20 cellular contexts compared by ENCODE assay signal in the genomic region with DNA sequence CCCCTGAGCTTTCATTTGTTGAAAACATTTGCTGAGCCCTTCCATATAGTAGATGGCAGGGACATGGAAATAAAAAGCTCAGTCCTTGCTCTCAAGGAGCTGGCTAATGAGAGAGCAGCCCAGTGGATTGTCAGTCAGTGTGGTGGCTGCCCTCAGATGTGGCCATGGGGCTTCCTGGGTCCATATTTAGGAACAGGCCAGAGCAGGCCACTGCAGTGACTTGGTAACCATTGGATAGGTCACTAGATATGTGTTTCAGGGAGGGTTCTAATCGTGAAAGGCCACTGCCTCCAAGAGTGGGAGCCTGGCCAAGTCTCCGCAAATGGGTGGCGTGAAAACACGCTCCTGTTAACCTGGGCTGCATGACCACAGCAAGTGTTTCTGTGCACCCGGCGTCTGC. TPM values are rescaled to one million over a fixed set of nuclear protein-coding genes. Genes with fewer than 3 reads are reported as not detected.
A peak's percentile ranks its signal among the peaks of the same experiment; 100 is the strongest.
DNase-seq lines count a peak whose midpoint lies in the region; ATAC-seq, FAIRE-seq and TF ChIP-seq lines count a peak whose summit lies in the region.
"Had no signal": no experiment of that assay in that cellular context is flagged by ENCODE, and none has a peak within 500 bp of the region (broad histone marks: within the 10 kb centered on the region; RNA-seq: fewer than 3 reads in every experiment).

No MANE protein-coding gene starts in this region.

- H3K4me2 ChIP-seq in PC-9 (peak overlapping the region; percentile 58), H1 (ENCODE audit: insufficient read depth in 1 of 2, low read depth in 2 of 2, low read length in 2 of 2) (no peak overlapping the region), skeletal muscle satellite cell (ENCODE audit: low read length) (peak overlapping the region; percentile 2)

- peaks cover 72% of the 10 kb centered on the region for H3F3A ChIP-seq in PC-9 (ENCODE audit: insufficient read depth, low read depth)

- no peaks in the 10 kb centered on the region for H3K9me2 ChIP-seq in PC-9 (ENCODE audit: insufficient read depth)

- TF ChIP-seq EP300 in H1 (IDR thresholded peaks at IDR 0.05; ENCODE audit: borderline replicate concordance in 1 of 2, low read depth in 2 of 2, low read length in 2 of 2) = no peak

- H4K8ac ChIP-seq in H1 (ENCODE audit: extremely low read depth, insufficient read depth, low read length) = no peak overlapping the region; the same call in 1 of the 2 replicates

- intact Hi-C loops in heart left ventricle (cut with DNase I) = no loop called here
- intact Hi-C loops in PC-9 (cut with micrococcal nuclease; ENCODE audit: unreplicated experiment) = no loop called here

- no peak overlapping the region for H3K23ac ChIP-seq in H1 (ENCODE audit: insufficient read length)

- H3K9me3 ChIP-seq in heart left ventricle (no peaks in the 10 kb centered on the region), right atrium auricular region (no peaks in the 10 kb centered on the region), PC-9 (ENCODE audit: insufficient read depth, low read depth) (no peaks in the 10 kb centered on the region), H1 (ENCODE audit: insufficient read depth in 2 of 2, low read depth in 1 of 2, low read length in 1 of 2) (no peaks in the 10 kb centered on the region), skeletal muscle satellite cell (replicated peaks; ENCODE audit: low read length) (no peaks in the 10 kb centered on the region)

- H3K79me1 ChIP-seq in H1 (ENCODE audit: low read depth, low read length) = no peaks in the 10 kb centered on the region

- H4K91ac ChIP-seq in H1 (replicated peaks; ENCODE audit: insufficient read length, low read length) = no peak overlapping the region

- ATAC-seq in heart left ventricle = peak in 3 of 4 donors; percentile 36 to 75 (median 60)
- ATAC-seq in GM21381 (IDR thresholded peaks at IDR 0.05; ENCODE audit: unreplicated experiment) = no peak

- no peak overlapping the region for H2BK120ac ChIP-seq in H1 (replicated peaks; ENCODE audit: low read depth, low read length)

- no peaks in the 10 kb centered on the region for H4K20me1 ChIP-seq in PC-9 (ENCODE audit: insufficient read depth)
- H4K20me1 ChIP-seq in H1 (replicated peaks in 1 of 2; ENCODE audit: control insufficient read depth in 1 of 2, insufficient read depth in 2 of 2, low read length in 2 of 2) = no peaks in the 10 kb centered on the region

- H2AK5ac ChIP-seq in H1 (ENCODE audit: low read depth, low read length) = no peak overlapping the region

- H3K56ac ChIP-seq in H1 (replicated peaks; ENCODE audit: insufficient read length, low read depth, low read length) = no peak overlapping the region

- H3K27me3 ChIP-seq in heart left ventricle (no peaks in the 10 kb centered on the region), right atrium auricular region (no peaks in the 10 kb centered on the region), PC-9 (ENCODE audit: insufficient read depth, low read depth) (no peaks in the 10 kb centered on the region), H1 (replicated peaks in 1 of 4; ENCODE audit: control insufficient read depth in 3 of 4, extremely low read depth in 1 of 4, insufficient read depth in 3 of 4, low read length in 3 of 4) (no peaks in the 10 kb centered on the region), skeletal muscle satellite cell (ENCODE audit: control insufficient read depth, insufficient read depth, low read length) (no peaks in the 10 kb centered on the region)

- FAIRE-seq in H1 (lab: Jason Lieb, UNC) = no peak
- FAIRE-seq: G401.6, GM12891, RCC 7860 had no signal

- H4K5ac ChIP-seq in H1 (ENCODE audit: insufficient read length, low read depth, low read length) = no peak overlapping the region

- 48 to 63% (median 59%) methylated on average over 6 of the region's 6 CpGs for WGBS in heart left ventricle, 4 donors
- WGBS in H1 (ENCODE audit: extremely low coverage in 1 of 2, insufficient coverage in 1 of 2, insufficient read length in 1 of 2, insufficient replicate concordance in 2 of 2, low coverage in 1 of 2, low lambda C conversion rate in 2 of 2, missing lambda C conversion rate in 1 of 2), 2 experiments = 88% methylated on average over 6 of the region's 6 CpGs; no CpG with 5 or more reads in 1 of the 2 experiments

- TF ChIP-seq POLR2A in heart left ventricle (IDR thresholded peaks at IDR 0.05) (no peak), H1 (IDR thresholded peaks at IDR 0.05; ENCODE audit: control extremely low read depth in 1 of 2, low read depth in 2 of 2, low read length in 2 of 2) (no peak)

- no TSS peak for BruUV-seq in PC-9 (replicated peaks; lab: Mats Ljungman, UMichigan)

- H3K4ac ChIP-seq in H1 (replicated peaks; ENCODE audit: insufficient read length, low read depth, low read length) = no peak overlapping the region

- POLR2A ChIA-PET in PC-9 (lab: Charles Lee; ENCODE audit: unreplicated experiment) (interaction anchor here (0.6 to 0.7 kb wide), 3 partner anchors 35 to 1908 kb away, joined by 3 to 5 read pairs (median 4); no protein-coding TSS in a partner anchor), H1 (lab: Charles Lee; ENCODE audit: partially characterized antibody) (no interaction called here)

- no peaks in the 10 kb centered on the region for H3K23me2 ChIP-seq in H1 (ENCODE audit: low read depth, low read length)

- H3K79me2 ChIP-seq in PC-9 (ENCODE audit: low read depth) (peaks cover 89% of the 10 kb centered on the region), H1 (ENCODE audit: control insufficient read depth in 1 of 2, insufficient read depth in 2 of 2, low read length in 2 of 2) (no peaks in the 10 kb centered on the region)

- TF ChIP-seq RAD21 in H1 (IDR thresholded peaks at IDR 0.05 in 1 of 2, conservative IDR thresholded peaks at IDR 0.05 in 1 of 2; ENCODE audit: low read depth in 2 of 2, low read length in 2 of 2) = no peak

- 0 out of 2 replicates have a peak overlapping the region, but pooled peaks have one; percentile 17 for H2BK12ac ChIP-seq in H1 (ENCODE audit: low read depth, low read length)

- H2AFZ ChIP-seq in PC-9 (no peak overlapping the region), H1 (ENCODE audit: low read length) (no peak overlapping the region)

- H3K4me3 ChIP-seq in heart left ventricle = no peak overlapping the region
- no peak overlapping the region for H3K4me3 ChIP-seq in right atrium auricular region
- H3K4me3 ChIP-seq in PC-9 = no peak overlapping the region
- no peak overlapping the region for H3K4me3 ChIP-seq in H1 (ENCODE audit: extremely low read depth in 1 of 4, insufficient read depth in 2 of 4, low read depth in 3 of 4, low read length in 4 of 4)
- H3K4me3 ChIP-seq in skeletal muscle satellite cell (ENCODE audit: low read length) = no peak overlapping the region

- CTCF ChIA-PET in PC-9 (lab: Charles Lee) (interaction anchor here (0.7 to 1.0 kb wide), 3 partner anchors 26 to 46 kb away, joined by 3 to 10 read pairs (median 4); no protein-coding TSS in a partner anchor), H1 (lab: Charles Lee; ENCODE audit: partially characterized antibody) (interaction anchor here (0.7 to 1.6 kb wide), 5 partner anchors 14 to 127 kb away, joined by 3 to 4 read pairs (median 4); no protein-coding TSS in a partner anchor)

- H2BK5ac ChIP-seq in H1 (ENCODE audit: low read depth, low read length) = no peak overlapping the region

- no peak overlapping the region for H3K14ac ChIP-seq in H1 (ENCODE audit: insufficient read length)

- H3K36me3 ChIP-seq in heart left ventricle = no peaks in the 10 kb centered on the region
- H3K36me3 ChIP-seq in right atrium auricular region = no peaks in the 10 kb centered on the region
- 0 out of 2 replicates have a peak, but pooled peaks cover 8% of the 10 kb centered on the region for H3K36me3 ChIP-seq in PC-9 (ENCODE audit: low read depth)
- H3K36me3 ChIP-seq in H1 (ENCODE audit: control insufficient read depth in 2 of 4, insufficient read depth in 4 of 4, low read length in 3 of 4) = no peaks in the 10 kb centered on the region
- H3K36me3 ChIP-seq in skeletal muscle satellite cell (ENCODE audit: insufficient read depth, low read length) = no peaks in the 10 kb centered on the region

- H2BK15ac ChIP-seq in H1 (ENCODE audit: low read length) = no peak overlapping the region

- TF ChIP-seq CTCF in heart left ventricle (IDR thresholded peaks at IDR 0.05) = no peak
- no peak for TF ChIP-seq CTCF in right atrium auricular region (IDR thresholded peaks at IDR 0.05)
- TF ChIP-seq CTCF in PC-9 (conservative IDR thresholded peaks at IDR 0.05) = no peak
- no peak for TF ChIP-seq CTCF in H1 (IDR thresholded peaks at IDR 0.05; ENCODE audit: control extremely low read depth in 1 of 3, insufficient read depth in 1 of 3, low read depth in 1 of 3, low read length in 3 of 3)

- H3K9ac ChIP-seq in H1 (replicated peaks in 1 of 4; ENCODE audit: extremely low read depth in 1 of 4, low read depth in 3 of 4, low read length in 3 of 4) (no peak overlapping the region), skeletal muscle satellite cell (ENCODE audit: low read depth, low read length) (no peak overlapping the region)

- H2BK20ac ChIP-seq in H1 (ENCODE audit: low read length) = no peak overlapping the region

- H3K4me1 ChIP-seq in heart left ventricle = peaks cover 0 to 64% (median 19%) of the 10 kb centered on the region in 12 donors
- H3K4me1 ChIP-seq in right atrium auricular region = peaks cover 0 to 20% of the 10 kb centered on the region in 2 donors
- H3K4me1 ChIP-seq in PC-9 (replicated peaks; ENCODE audit: insufficient read depth) = peaks cover 83% of the 10 kb centered on the region
- peaks cover 0 to 3% (median 0%) of the 10 kb centered on the region in 4 experiments; a peak in 1 of 7 replicates for H3K4me1 ChIP-seq in H1 (replicated peaks in 1 of 4; ENCODE audit: control insufficient read depth in 3 of 4, insufficient read depth in 4 of 4, low read length in 3 of 4)
- peaks cover 13% of the 10 kb centered on the region for H3K4me1 ChIP-seq in skeletal muscle satellite cell (ENCODE audit: control insufficient read depth, insufficient read depth, low read length)

- DNase-seq in heart left ventricle (peak in 2 of 5 donors; percentile 40 to 48), right atrium auricular region (ENCODE audit: low spot score) (no peak), PC-9 (no peak), H1 (ENCODE audit: low read depth in 1 of 2, low spot score in 2 of 2) (no peak), AML-193 (lab: John Stamatoyannopoulos, UW) (no peak), substantia nigra (lab: John Stamatoyannopoulos, UW) (no peak)
- DNase-seq: 8988T, DND-41, H9, KBM-7, NCI-H1436 treated with DMSO at 0.1 percent for 48 hours, NCI-H2081, NCI-H510A, SW 1271 had no signal

- H3K27ac ChIP-seq in heart left ventricle (peak overlapping the region in 2 of 12 donors; percentile 11 to 14), right atrium auricular region (peak overlapping the region in 1 of 2 donors; percentile 38), PC-9 (peak overlapping the region; percentile 97), H1 (ENCODE audit: low read depth, low read length) (no peak overlapping the region), substantia nigra (ENCODE audit: low read depth, low read length, poor library complexity, severe bottlenecking) (no peak overlapping the region)
- H3K27ac ChIP-seq: C4-2B had no signal

- H3K18ac ChIP-seq in H1 (ENCODE audit: extremely low read depth, low read length) = no peak overlapping the region; the same call in 1 of the 2 replicates

RNA-seq across cellular contexts. Expression of gene NPAS2, which starts 37.4 kb away (rescaled TPM):
- total RNA-seq in heart left ventricle (10 to 100 TPM; 29.5 to 81.4 (median 43.3) TPM), right atrium auricular region (10 to 100 TPM; 39.2 to 49.4 TPM), PC-9 (2021) (38.3 and 41.2 TPM in 2 replicates)
- polyA plus RNA-seq in heart left ventricle (100 to 1,000 TPM in 1 of 2 donors, 10 to 100 TPM in 1; 28.2 to 144 TPM), H1 (2011; rRNA removed) (1.9 TPM in 2 replicates)
- total RNA-seq in H1 (2021; fragmentation: NEBNext Ultra II Directional; extraction: Animal tissue kit (Norgen Biotek cat#: 25700)) = 0.65 and 1.8 TPM in 2 replicates
- polyA plus RNA-seq in H1 (2011; cell fraction: cytosol; rRNA removed) = 1.5 TPM
- polyA plus RNA-seq in H1 (2011; cell fraction: nucleus; rRNA removed) = 2.5 TPM
- polyA plus RNA-seq in H1 (2012, experiment 1 of 2) = 0.81 to 3.5 TPM (median 1.9 TPM) in 4 replicates
- 0.34 TPM for polyA plus RNA-seq in H1 (2012, experiment 2 of 2)
- polyA plus RNA-seq in H1 (2013, experiment 1 of 2) = 1.0 TPM
- polyA plus RNA-seq in H1 (2013, experiment 2 of 2) = 0.90 TPM
- polyA minus RNA-seq in H1 (2011; rRNA and poly(A)+ RNA removed) = 2.2 and 2.3 TPM in 2 replicates
- polyA minus RNA-seq in H1 (2011; cell fraction: cytosol; rRNA and poly(A)+ RNA removed) = 4.0 TPM
- polyA minus RNA-seq in H1 (2011; cell fraction: nucleus; rRNA and poly(A)+ RNA removed) = 2.3 TPM
- 7.4 and 8.9 TPM in 2 replicates for total RNA-seq in skeletal muscle satellite cell (2012; rRNA removed)

Comparison
In these comparisons a context has a peak if more than half of its experiments do, and no peak if none do; other contexts are left out.
1. H3K4me2 ChIP-seq: peak in PC-9 (single experiment) and skeletal muscle satellite cell (single experiment); none in H1 (0 of 2).
2. RNA of gene NPAS2, which starts 37.4 kb away (total RNA-seq): 39.2 to 49.4 TPM in right atrium auricular region, 29.5 to 81.4 TPM in heart left ventricle and 38.3 to 41.2 TPM in PC-9; 0.65 to 1.8 TPM in H1; every median in the first group is over 10 times any median in the second.